ENCODE assay signal across 26 cellular contexts in genomic region chr2:113285816-113286215, GRCh38. TPM values are rescaled to one million over a fixed set of nuclear protein-coding genes. Genes with fewer than 3 reads are reported as not detected.
"Had no signal": no experiment of that assay in that cellular context is flagged by ENCODE, and none has a peak within 500 bp of the region (broad histone marks: within the 10 kb centered on the region; RNA-seq: fewer than 3 reads in every experiment).

No MANE protein-coding gene starts in this region.

- H3K36me3 Mint-ChIP-seq: activated CD4-positive, alpha-beta memory T cell treated with anti-CD3 and anti-CD28 coated beads for 36 hours; activated CD8-positive, alpha-beta memory T cell treated with anti-CD3 and anti-CD28 coated beads, Interleukin-2, amount 10 ng/mL, durations not matched to agents 7 days and 5 days; activated naive CD4-positive, alpha-beta T cell treated with anti-CD3 and anti-CD28 coated beads, Interleukin-2, amount 50 U/mL, for 72 hours; naive B cell had no signal

- DNase-seq: activated B cell treated with CpG ODN at 0.5 μM for 24 hours; activated CD4-positive, alpha-beta memory T cell treated with anti-CD3 and anti-CD28 coated beads for 36 hours; activated CD4-positive, alpha-beta T cell treated with anti-CD3 and anti-CD28 coated beads for 48 hours; activated CD8-positive, alpha-beta memory T cell treated with anti-CD3 and anti-CD28 coated beads, Interleukin-2, amount 10 ng/mL, durations not matched to agents 7 days and 5 days; activated T-cell treated with anti-CD3 and anti-CD28 coated beads for 4 hours; aorta; central memory CD4-positive, alpha-beta T cell; effector memory CD4-positive, alpha-beta T cell; gastrocnemius medialis; head of caudate nucleus; hypothalamus; mesendoderm; mucosa of descending colon; naive B cell; occipital lobe; retina; sigmoid colon; spleen; stimulated activated CD4-positive, alpha-beta T cell treated with anti-CD3 and anti-CD28 coated beads, Interleukin-4, amount 100 ng/mL, for 1 hour; stimulated activated naive CD4-positive, alpha-beta T cell treated with Interleukin-2 at 50 U/mL for 16 hours; T-helper 17 cell; upper lobe of right lung had no signal

- H3K4me3 ChIP-seq: gastrocnemius medialis, mucosa of descending colon, sigmoid colon, spleen, upper lobe of right lung had no signal

- H3K27ac ChIP-seq: gastrocnemius medialis, upper lobe of right lung had no signal

- H3K4me3 Mint-ChIP-seq: activated B cell treated with CpG ODN at 0.5 μM for 24 hours; activated CD4-positive, alpha-beta memory T cell treated with anti-CD3 and anti-CD28 coated beads for 36 hours; activated CD8-positive, alpha-beta memory T cell treated with anti-CD3 and anti-CD28 coated beads, Interleukin-2, amount 10 ng/mL, durations not matched to agents 7 days and 5 days; naive B cell; neural crest cell; T-helper 17 cell had no signal

- ATAC-seq: activated CD8-positive, alpha-beta memory T cell treated with anti-CD3 and anti-CD28 coated beads, Interleukin-2, amount 10 ng/mL, durations not matched to agents 7 days and 5 days; activated naive CD4-positive, alpha-beta T cell treated with anti-CD3 and anti-CD28 coated beads, Interleukin-2, amount 50 U/mL, for 72 hours; esophagus mucosa; mucosa of descending colon; T-helper 17 cell; upper lobe of right lung had no signal

- H3K36me3 ChIP-seq: gastrocnemius medialis, sigmoid colon, spleen, upper lobe of right lung had no signal

- H3K4me1 Mint-ChIP-seq: activated B cell treated with CpG ODN at 0.5 μM for 24 hours; activated CD8-positive, alpha-beta memory T cell treated with anti-CD3 and anti-CD28 coated beads, Interleukin-2, amount 10 ng/mL, durations not matched to agents 7 days and 5 days; naive B cell had no signal

- H3K9me3 Mint-ChIP-seq: activated B cell treated with CpG ODN at 0.5 μM for 24 hours; activated CD4-positive, alpha-beta memory T cell treated with anti-CD3 and anti-CD28 coated beads for 36 hours; activated naive CD4-positive, alpha-beta T cell treated with anti-CD3 and anti-CD28 coated beads, Interleukin-2, amount 50 U/mL, for 72 hours; neural crest cell had no signal

- H3K9me3 ChIP-seq: gastrocnemius medialis, mucosa of descending colon, sigmoid colon, spleen, upper lobe of right lung had no signal

- H3K27ac Mint-ChIP-seq: activated B cell treated with CpG ODN at 0.5 μM for 24 hours; activated CD4-positive, alpha-beta memory T cell treated with anti-CD3 and anti-CD28 coated beads for 36 hours; activated CD8-positive, alpha-beta memory T cell treated with anti-CD3 and anti-CD28 coated beads, Interleukin-2, amount 10 ng/mL, durations not matched to agents 7 days and 5 days; activated naive CD4-positive, alpha-beta T cell treated with anti-CD3 and anti-CD28 coated beads, Interleukin-2, amount 50 U/mL, for 72 hours; naive B cell; progenitor cell of endocrine pancreas; T-helper 17 cell had no signal

- H3K27me3 ChIP-seq: gastrocnemius medialis, sigmoid colon, upper lobe of right lung had no signal

RNA-seq across cellular contexts. Expression of gene PAX8, which starts 7.1 kb away (rescaled TPM):
- total RNA-seq: occipital lobe had no signal
